30 cellular contexts compared by ENCODE assay signal in genomic region chr15:56454841-56455240, GRCh38. TPM values are rescaled to one million over a fixed set of nuclear protein-coding genes. Genes with fewer than 3 reads are reported as not detected.
"Had no signal": no experiment of that assay in that cellular context is flagged by ENCODE, and none has a peak within 500 bp of the region (broad histone marks: within the 10 kb centered on the region; RNA-seq: fewer than 3 reads in every experiment).

No MANE protein-coding gene starts in this region.

- H3K36me3 Mint-ChIP-seq: activated CD4-positive, alpha-beta memory T cell treated with anti-CD3 and anti-CD28 coated beads for 36 hours; activated naive CD4-positive, alpha-beta T cell treated with anti-CD3 and anti-CD28 coated beads, Interleukin-2, amount 10 ng/mL, durations not matched to agents 7 days and 5 days; activated naive CD8-positive, alpha-beta T cell treated with anti-CD3 and anti-CD28 coated beads, Interleukin-2, amount 10 ng/mL, durations not matched to agents 7 days and 5 days had no signal

- H3K36me3 ChIP-seq: ascending aorta, brain microvascular endothelial cell, right atrium auricular region, spleen had no signal

- H3K4me3 ChIP-seq: ascending aorta, coronary artery, hepatocyte, psoas muscle, right atrium auricular region, spleen, tibial nerve had no signal

- H2AFZ ChIP-seq: hepatocyte, parathyroid adenoma had no signal

- H3K27me3 ChIP-seq: ascending aorta, brain microvascular endothelial cell, hepatocyte, right atrium auricular region, spleen, tibial nerve had no signal

- H3K4me1 ChIP-seq: ascending aorta, parathyroid adenoma, psoas muscle, right atrium auricular region, spleen, tibial nerve had no signal

- H3K4me2 ChIP-seq: hepatocyte had no signal

- H3K27ac Mint-ChIP-seq: activated CD4-positive, alpha-beta memory T cell treated with anti-CD3 and anti-CD28 coated beads for 36 hours; activated CD4-positive, alpha-beta T cell treated with anti-CD3 and anti-CD28 coated beads, Interleukin-2, amount 10 ng/mL, durations not matched to agents 24 days and 14 days; activated naive CD4-positive, alpha-beta T cell treated with anti-CD3 and anti-CD28 coated beads, Interleukin-2, amount 10 ng/mL, durations not matched to agents 7 days and 5 days; activated naive CD8-positive, alpha-beta T cell treated with anti-CD3 and anti-CD28 coated beads, Interleukin-2, amount 10 ng/mL, durations not matched to agents 7 days and 5 days; activated T-helper 1 cell treated with anti-CD3 and anti-CD28 coated beads, Interleukin-12 subunit alpha, Interleukin-12 subunit beta, Interleukin-2, Interleukin-4 antibody, amounts not matched to agents 30 ng/mL and 10 ng/mL and 1 ng/mL, durations not matched to agents 14 hours and 24 hours and 36 hours; effector memory CD8-positive, alpha-beta T cell; mesothelial cell of epicardium; naive thymus-derived CD4-positive, alpha-beta T cell had no signal

- H3K9me3 Mint-ChIP-seq: activated CD4-positive, alpha-beta memory T cell treated with anti-CD3 and anti-CD28 coated beads for 36 hours; activated CD4-positive, alpha-beta T cell treated with anti-CD3 and anti-CD28 coated beads, Interleukin-2, amount 10 ng/mL, durations not matched to agents 24 days and 14 days; activated naive CD4-positive, alpha-beta T cell treated with anti-CD3 and anti-CD28 coated beads, Interleukin-2, amount 10 ng/mL, durations not matched to agents 7 days and 5 days; activated naive CD8-positive, alpha-beta T cell treated with anti-CD3 and anti-CD28 coated beads, Interleukin-2, amount 10 ng/mL, durations not matched to agents 7 days and 5 days; activated T-helper 1 cell treated with anti-CD3 and anti-CD28 coated beads, Interleukin-12 subunit alpha, Interleukin-12 subunit beta, Interleukin-2, Interleukin-4 antibody, amounts not matched to agents 30 ng/mL and 10 ng/mL and 1 ng/mL, durations not matched to agents 14 hours and 24 hours and 36 hours; effector memory CD8-positive, alpha-beta T cell had no signal

- H3K79me2 ChIP-seq: hepatocyte, parathyroid adenoma had no signal

- ATAC-seq: activated CD4-positive, CD25-positive, alpha-beta regulatory T cell treated with anti-CD3 and anti-CD28 coated beads, Interleukin-2, amount 50 U/mL, for 24 hours; effector memory CD8-positive, alpha-beta T cell; esophagus mucosa; left cardiac atrium; naive thymus-derived CD4-positive, alpha-beta T cell; psoas muscle had no signal

- H3K4me3 Mint-ChIP-seq: activated CD4-positive, alpha-beta memory T cell treated with anti-CD3 and anti-CD28 coated beads for 36 hours; activated CD4-positive, alpha-beta T cell treated with anti-CD3 and anti-CD28 coated beads, Interleukin-2, amount 10 ng/mL, durations not matched to agents 24 days and 14 days; activated naive CD4-positive, alpha-beta T cell treated with anti-CD3 and anti-CD28 coated beads, Interleukin-2, amount 10 ng/mL, durations not matched to agents 7 days and 5 days; activated naive CD8-positive, alpha-beta T cell treated with anti-CD3 and anti-CD28 coated beads, Interleukin-2, amount 10 ng/mL, durations not matched to agents 7 days and 5 days; activated T-helper 1 cell treated with anti-CD3 and anti-CD28 coated beads, Interleukin-12 subunit alpha, Interleukin-12 subunit beta, Interleukin-2, Interleukin-4 antibody, amounts not matched to agents 30 ng/mL and 10 ng/mL and 1 ng/mL, durations not matched to agents 14 hours and 24 hours and 36 hours; effector memory CD8-positive, alpha-beta T cell; mesothelial cell of epicardium; naive thymus-derived CD4-positive, alpha-beta T cell had no signal

- DNase-seq: activated CD4-positive, alpha-beta memory T cell treated with anti-CD3 and anti-CD28 coated beads for 36 hours; activated CD4-positive, alpha-beta T cell treated with anti-CD3 and anti-CD28 coated beads, Interleukin-2, amount 10 ng/mL, durations not matched to agents 24 days and 14 days; activated CD8-positive, alpha-beta memory T cell treated with anti-CD3 and anti-CD28 coated beads, Interleukin-2, amount 50 U/mL, for 4 hours; activated effector memory CD4-positive, alpha-beta T cell treated with anti-CD3 and anti-CD28 coated beads, Interleukin-2, amount 50 U/mL, for 16 hours; activated naive CD4-positive, alpha-beta T cell treated with anti-CD3 and anti-CD28 coated beads, Interleukin-2, amount 10 ng/mL, durations not matched to agents 7 days and 5 days; activated naive CD8-positive, alpha-beta T cell treated with anti-CD3 and anti-CD28 coated beads, Interleukin-2, amount 10 ng/mL, durations not matched to agents 7 days and 5 days; activated T-cell treated with anti-CD3 and anti-CD28 coated beads, Interleukin-2, amount 50 U/mL, for 1 hour; brain microvascular endothelial cell; effector memory CD8-positive, alpha-beta T cell; foreskin melanocyte; left cardiac atrium; naive thymus-derived CD4-positive, alpha-beta T cell; nucleus accumbens; psoas muscle; spleen; stimulated activated CD4-positive, alpha-beta T cell treated with anti-CD3 and anti-CD28 coated beads, Interleukin-2, amount 100 ng/mL, for 48 hours; stimulated activated naive CD4-positive, alpha-beta T cell treated with Interleukin-2 at 50 U/mL for 16 hours had no signal

- H3K4me1 Mint-ChIP-seq: activated CD4-positive, alpha-beta T cell treated with anti-CD3 and anti-CD28 coated beads, Interleukin-2, amount 10 ng/mL, durations not matched to agents 24 days and 14 days; activated naive CD4-positive, alpha-beta T cell treated with anti-CD3 and anti-CD28 coated beads, Interleukin-2, amount 10 ng/mL, durations not matched to agents 7 days and 5 days; activated naive CD8-positive, alpha-beta T cell treated with anti-CD3 and anti-CD28 coated beads, Interleukin-2, amount 10 ng/mL, durations not matched to agents 7 days and 5 days; naive thymus-derived CD4-positive, alpha-beta T cell had no signal

- H3K9me3 ChIP-seq: ascending aorta, psoas muscle, right atrium auricular region, spleen, tibial nerve had no signal

- H3K27ac ChIP-seq: ascending aorta, brain microvascular endothelial cell, coronary artery, hepatocyte, parathyroid adenoma, psoas muscle, right atrium auricular region, spleen, tibial nerve, VCaP had no signal

- H3K9ac ChIP-seq: parathyroid adenoma had no signal

RNA-seq across cellular contexts. Expression of gene MNS1, which starts 10.1 kb away (rescaled TPM):
- total RNA-seq: T-helper 1 cell treated with Interleukin-12 subunit alpha and Interleukin-12 subunit beta and Interleukin-4 antibody, amounts not matched to agents 30 ng/mL and 1 ng/mL, for 36 hours had no signal
- polyA plus RNA-seq: neural cell had no signal
